In the genomic region with DNA sequence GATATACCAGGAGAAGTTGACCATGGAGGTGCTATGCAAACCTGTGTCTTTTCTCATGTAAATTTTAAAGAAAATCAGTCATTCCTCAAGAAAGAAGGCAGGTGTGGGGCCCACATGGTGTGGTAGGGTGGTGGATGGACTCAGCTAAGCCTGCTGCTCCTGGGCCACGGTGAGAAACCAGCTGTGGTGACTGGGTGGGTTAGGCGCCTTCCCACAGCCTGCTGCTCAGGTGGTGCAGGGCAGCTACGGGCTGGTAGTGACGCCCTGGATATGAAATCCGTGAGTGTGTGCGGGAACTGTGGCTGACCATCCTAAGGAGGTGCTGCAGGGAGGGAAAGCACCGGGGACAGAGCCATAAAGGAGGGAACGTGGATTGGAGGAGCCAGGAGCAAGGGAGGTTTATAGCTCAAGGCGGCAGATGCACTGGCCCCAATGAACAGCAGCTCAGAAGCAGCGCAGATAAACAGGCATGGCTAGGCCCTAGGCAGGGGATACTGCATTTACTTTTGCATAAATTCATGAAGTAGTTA, we compare ENCODE assay signal across 22 cellular contexts.
"Had no signal": no experiment of that assay in that cellular context is flagged by ENCODE, and none has a peak within 500 bp of the region (broad histone marks: within the 10 kb centered on the region; RNA-seq: fewer than 3 reads in every experiment).

No MANE protein-coding gene starts in this region.

- H3K9me3 ChIP-seq: heart left ventricle, mucosa of descending colon, spleen, stomach, thoracic aorta, uterus had no signal

- H3K36me3 ChIP-seq: heart left ventricle, spleen, stomach, thoracic aorta, uterus had no signal

- DNase-seq: effector CD4-positive, alpha-beta T cell; heart left ventricle; hippocampal formation; islet precursor cell; mammary epithelial cell; mucosa of descending colon; naive thymus-derived CD8-positive, alpha-beta T cell; posterior cingulate gyrus; spleen; stimulated activated CD4-positive, alpha-beta T cell treated with anti-CD3 and anti-CD28 coated beads, Interleukin-15, amount 100 ng/mL, for 24 hours; stimulated activated CD4-positive, alpha-beta T cell treated with anti-CD3 and anti-CD28 coated beads, Interleukin-1b, Interleukin-23, amount 100 ng/mL, for 48 hours; stimulated activated CD4-positive, alpha-beta T cell treated with anti-CD3 and anti-CD28 coated beads, Interleukin-4, amount 100 ng/mL, for 24 hours; stomach; substantia nigra; uterus had no signal

- H3K4me3 ChIP-seq: coronary artery, heart left ventricle, mucosa of descending colon, spleen, stomach, thoracic aorta, uterus had no signal

- H3K27me3 ChIP-seq: spleen, uterus had no signal

- ATAC-seq: esophagus mucosa; heart left ventricle; left lobe of liver; mucosa of descending colon; naive thymus-derived CD8-positive, alpha-beta T cell; sciatic nerve; stimulated activated memory B cell treated with anti-CD40 and anti-IgM and Interleukin-4, amounts not matched to agents 10 μg/mL and 1 μg/mL and 100 μg/mL, for 72 hours had no signal

- FAIRE-seq: frontal cortex had no signal

- H3K27ac ChIP-seq: coronary artery, heart left ventricle, spleen, stomach, thoracic aorta, uterus had no signal

- H3K4me1 ChIP-seq: heart left ventricle, uterus had no signal
